In the genomic region with DNA sequence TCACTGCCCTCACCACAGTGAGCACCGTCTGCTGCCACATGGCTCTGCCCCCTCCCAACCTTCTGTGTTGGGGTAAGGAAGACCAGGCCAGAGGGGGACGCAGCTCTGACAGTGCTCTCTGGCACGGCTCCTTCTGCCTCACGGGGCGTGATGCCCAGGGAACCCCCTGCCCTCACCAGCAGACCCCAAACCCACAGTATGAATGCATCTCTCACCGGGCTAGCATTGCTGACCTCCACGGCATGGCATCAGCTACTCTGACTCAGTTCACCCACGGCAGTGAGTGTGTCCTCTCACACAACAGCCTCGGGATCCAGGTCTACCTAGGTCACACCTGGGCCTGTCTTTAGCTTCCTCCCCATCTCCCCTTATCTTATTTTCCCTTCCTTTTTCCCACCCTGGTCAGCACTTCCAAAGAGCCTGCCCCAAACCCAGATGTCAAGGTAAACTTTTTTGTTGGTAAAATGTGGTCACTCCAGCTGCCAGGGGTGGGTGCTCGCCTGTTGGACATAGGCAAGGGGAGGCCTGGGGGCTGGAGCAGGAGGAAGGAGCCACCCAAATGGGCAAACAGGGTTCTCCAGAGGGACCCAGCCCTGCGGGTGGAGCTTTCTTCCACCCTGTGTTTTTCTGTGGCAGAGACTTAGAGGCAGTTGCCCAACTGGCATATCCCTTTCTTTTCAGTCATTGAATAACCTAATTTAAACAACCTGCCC, we compare ENCODE assay signal across 22 cellular contexts. TPM values are rescaled to one million over a fixed set of nuclear protein-coding genes. Genes with fewer than 3 reads are reported as not detected.
DNase-seq lines count a peak whose midpoint lies in the region; ATAC-seq, FAIRE-seq and TF ChIP-seq lines count a peak whose summit lies in the region.
"Had no signal": no experiment of that assay in that cellular context is flagged by ENCODE, and none has a peak within 500 bp of the region (broad histone marks: within the 10 kb centered on the region; RNA-seq: fewer than 3 reads in every experiment).

No MANE protein-coding gene starts in this region.

- no peak overlapping the region for H4K8ac ChIP-seq in IMR-90 (ENCODE audit: low read depth in 2 of 2, low read length in 2 of 2)

- 0 out of 2 replicates have a peak overlapping the region, but pooled peaks have one; percentile 7 for H2AK5ac ChIP-seq in IMR-90 (ENCODE audit: low read depth, low read length)

- POLR2A ChIA-PET in IMR-90 (lab: Charles Lee; ENCODE audit: unreplicated experiment), result interaction anchor here (0.6 kb wide), 1 partner anchor 37 kb away, joined by 3 read pairs; no protein-coding TSS in a partner anchor

- H2BK120ac ChIP-seq in IMR-90 (ENCODE audit: low read depth, low read length), result no peak overlapping the region

- no peak overlapping the region for H4K5ac ChIP-seq in IMR-90 (ENCODE audit: low read depth, low read length)

- peak overlapping the region; percentile 47 for H2AFZ ChIP-seq in IMR-90 (replicated peaks; ENCODE audit: low read length, poor library complexity)
- H2AFZ ChIP-seq: GM23338 had no signal

- H4K20me1 ChIP-seq in IMR-90 (ENCODE audit: insufficient read depth, low read length), result no peaks in the 10 kb centered on the region

- H3K27ac Mint-ChIP-seq in CD14-positive monocyte, result no peak overlapping the region
- H3K27ac Mint-ChIP-seq: activated naive CD8-positive, alpha-beta T cell; CD8-positive, alpha-beta T cell; effector memory CD8-positive, alpha-beta T cell; GM23338 had no signal

- peaks cover 2% of the 10 kb centered on the region; the same call in 1 of the 2 replicates for H3K27me3 ChIP-seq in IMR-90 (ENCODE audit: control insufficient read depth, insufficient read depth, low read length)
- H3K27me3 ChIP-seq in sigmoid colon, result no peaks in the 10 kb centered on the region
- H3K27me3 ChIP-seq: neutrophil, SJCRH30 had no signal

- in situ Hi-C loops in IMR-90 (cut with MboI; ENCODE audit: low sequenced_read_pairs), result no loop called here

- dilution Hi-C loops in IMR-90 (cut with HindIII; ENCODE audit: low sequenced_read_pairs, unreplicated experiment), result no loop called here

- H3K36me3 Mint-ChIP-seq in CD14-positive monocyte, result no peaks in the 10 kb centered on the region
- H3K36me3 Mint-ChIP-seq: activated naive CD8-positive, alpha-beta T cell; CD8-positive, alpha-beta T cell had no signal

- peaks cover 0 to 4% (median 2%) of the 10 kb centered on the region in 7 donors for H3K9me3 Mint-ChIP-seq in CD14-positive monocyte
- H3K9me3 Mint-ChIP-seq: CD8-positive, alpha-beta T cell; effector memory CD8-positive, alpha-beta T cell had no signal

- no peaks in the 10 kb centered on the region for H3K79me1 ChIP-seq in IMR-90 (ENCODE audit: low read depth in 1 of 2, low read length in 2 of 2)

- H2BK15ac ChIP-seq in IMR-90 (ENCODE audit: low read depth, low read length), result no peak overlapping the region

- H3K23ac ChIP-seq in IMR-90 (ENCODE audit: low read depth, low read length), result no peak overlapping the region

- TF ChIP-seq POLR2A in IMR-90 (IDR thresholded peaks at IDR 0.05; ENCODE audit: low read depth, low read length) (no peak), sigmoid colon (IDR thresholded peaks at IDR 0.05) (no peak)

- no peak overlapping the region for H2BK5ac ChIP-seq in IMR-90 (ENCODE audit: low read depth, low read length, poor library complexity, severe bottlenecking)

- H2BK20ac ChIP-seq in IMR-90 (ENCODE audit: low read depth, low read length), result no peak overlapping the region

- no peak for TF ChIP-seq RAD21 in IMR-90 (IDR thresholded peaks at IDR 0.05; ENCODE audit: low read length)

- no peak overlapping the region for H3K14ac ChIP-seq in IMR-90 (replicated peaks; ENCODE audit: low read depth, low read length)

- TF ChIP-seq EP300 in sigmoid colon (IDR thresholded peaks at IDR 0.05), result no peak

- no peaks in the 10 kb centered on the region for H3K4me1 Mint-ChIP-seq in CD14-positive monocyte

- CTCF ChIA-PET in IMR-90 (lab: Yijun Ruan, JAX), result no interaction called here

- H3K4me3 ChIP-seq in IMR-90 (ENCODE audit: insufficient read depth, low read depth, low read length) (no peak overlapping the region), sigmoid colon (no peak overlapping the region)
- H3K4me3 ChIP-seq: GM23338, left ventricle myocardium inferior, mucosa of descending colon, SJCRH30 had no signal

- H3K27ac ChIP-seq in IMR-90 (ENCODE audit: insufficient read depth, low read length) (no peak overlapping the region), sigmoid colon (peak overlapping the region; percentile 75 to 82 (median 79))
- H3K27ac ChIP-seq: left ventricle myocardium inferior, neutrophil, SJCRH30 had no signal

- no peak overlapping the region for H2AK9ac ChIP-seq in IMR-90 (replicated peaks; ENCODE audit: low read depth, low read length, poor library complexity)

- TF ChIP-seq CTCF in CD14-positive monocyte (IDR thresholded peaks at IDR 0.05) (no peak), IMR-90 (conservative IDR thresholded peaks at IDR 0.05; ENCODE audit: low read depth, low read length) (no peak), sigmoid colon (IDR thresholded peaks at IDR 0.05) (no peak)

- no TSS peak for BruUV-seq in IMR-90 (replicated peaks; lab: Mats Ljungman, UMichigan)

- no peak overlapping the region for H4K91ac ChIP-seq in IMR-90 (ENCODE audit: insufficient read depth, low read depth, low read length)

- 78% methylated on average over 5 of the region's 11 CpGs; no CpG with 5 or more reads in 1 of the 2 experiments for WGBS in IMR-90 (ENCODE audit: extremely low coverage in 2 of 2, insufficient read length in 1 of 2), 2 experiments
- WGBS in sigmoid colon, 2 donors, result 86 to 88% methylated on average over 11 of the region's 11 CpGs

- H3K4me1 ChIP-seq in IMR-90 (ENCODE audit: control insufficient read depth, insufficient read depth, low read length) (no peaks in the 10 kb centered on the region), sigmoid colon (peaks cover 0 to 55% (median 40%) of the 10 kb centered on the region in 4 donors)
- H3K4me1 ChIP-seq: SJCRH30 had no signal

- no peak overlapping the region for H3K56ac ChIP-seq in IMR-90 (ENCODE audit: extremely low read depth, insufficient read depth, low read length)

- intact Hi-C loops in CD14-positive monocyte (cut with micrococcal nuclease) (no loop called here), IMR-90 (cut with micrococcal nuclease) (no loop called here), left colon (cut with DNase I, micrococcal nuclease) (no loop called here), sigmoid colon (cut with DNase I) (no loop called here)

- no peak overlapping the region for H3K9ac ChIP-seq in IMR-90 (ENCODE audit: low read depth, low read length)

- H3K4ac ChIP-seq in IMR-90 (ENCODE audit: low read depth, low read length), result no peak overlapping the region

- no peak for ATAC-seq in IMR-90 (ENCODE audit: low read depth)
- no peak for ATAC-seq in left colon
- ATAC-seq: CD8-positive, alpha-beta T cell; effector memory CD8-positive, alpha-beta T cell; GM23338; mucosa of descending colon had no signal

- FAIRE-seq in urothelium cell line (lab: Jason Lieb, UNC), result no peak

- H3K9me3 ChIP-seq in IMR-90 (ENCODE audit: control insufficient read depth, insufficient read depth, low read length), result no peaks in the 10 kb centered on the region
- H3K9me3 ChIP-seq in sigmoid colon, result no peaks in the 10 kb centered on the region
- H3K9me3 ChIP-seq: left ventricle myocardium inferior, mucosa of descending colon, neutrophil, SJCRH30 had no signal

- H3K4me3 Mint-ChIP-seq in CD14-positive monocyte, result no peak overlapping the region
- H3K4me3 Mint-ChIP-seq: activated naive CD8-positive, alpha-beta T cell; CD8-positive, alpha-beta T cell; effector memory CD8-positive, alpha-beta T cell; GM23338 had no signal

- no peak overlapping the region for H3K18ac ChIP-seq in IMR-90 (ENCODE audit: low read depth, low read length)

- H3K27me3 Mint-ChIP-seq in CD14-positive monocyte (ENCODE audit: low read depth in 3 of 3), result peaks cover 0 to 5% (median 2%) of the 10 kb centered on the region in 3 donors
- H3K27me3 Mint-ChIP-seq: activated naive CD8-positive, alpha-beta T cell had no signal

- DNase-seq in CD14-positive monocyte (ENCODE audit: low spot score) (peak; percentile 30), IMR-90 (no peak), left colon (peak; percentile 2 to 23), sigmoid colon (peak; percentile 54), urothelium cell line (ENCODE audit: low spot score) (no peak), DMS 273 treated with DMSO at 0.1 percent for 48 hours (lab: John Stamatoyannopoulos, UW) (no peak)
- DNase-seq in stimulated activated CD4-positive, alpha-beta T cell treated with anti-CD3 and anti-CD28 coated beads, Interleukin-15, amount 100 ng/mL, for 24 hours, result no peak
- DNase-seq: activated CD4-positive, alpha-beta T cell treated with anti-CD3 and anti-CD28 coated beads, Interleukin-2, amount 50 U/mL, for 1 hour; CD8-positive, alpha-beta T cell; DMS53; effector memory CD8-positive, alpha-beta T cell; left ventricle myocardium inferior; MM.1S; NCI-H1694; NCI-H774; SJCRH30; stimulated activated CD4-positive, alpha-beta T cell treated with anti-CD3 and anti-CD28 coated beads, Interleukin-12 subunit alpha, Interleukin-12 subunit beta, amount 100 ng/mL, for 4 hours; T-helper 1 cell had no signal

- H3K9me1 ChIP-seq in IMR-90 (ENCODE audit: insufficient read depth, low read length), result no peaks in the 10 kb centered on the region

- no peak overlapping the region for H3K4me2 ChIP-seq in IMR-90 (ENCODE audit: low read depth, low read length)
- H3K4me2 ChIP-seq: GM23338 had no signal

- H3K36me3 ChIP-seq in IMR-90 (ENCODE audit: control insufficient read depth, insufficient read depth, low read length), result no peaks in the 10 kb centered on the region
- no peaks in the 10 kb centered on the region for H3K36me3 ChIP-seq in sigmoid colon
- H3K36me3 ChIP-seq: left ventricle myocardium inferior, neutrophil, SJCRH30 had no signal

TF ChIP-seq in IMR-90, 13 proteins besides CTCF, POLR2A, EP300 and RAD21 (continues in another document):
- TF ChIP-seq NFE2L2 (IDR thresholded peaks at IDR 0.05; ENCODE audit: low read depth, low read length) (no peak), FOS (IDR thresholded peaks at IDR 0.05; ENCODE audit: low read depth, low read length) (no peak)

RNA-seq across cellular contexts. Expression of a gene that starts 4.4 kb away (rescaled TPM):
- polyA plus RNA-seq in CD14-positive monocyte, result not detected
- total RNA-seq in IMR-90 (2012; rRNA removed), result not detected in 2 replicates
- polyA plus RNA-seq in IMR-90 (2012; rRNA removed), result not detected in 2 replicates
- not detected in 2 replicates for polyA plus RNA-seq in IMR-90 (2012; cell fraction: cytosol; rRNA removed)
- polyA plus RNA-seq in IMR-90 (2012; cell fraction: nucleus; rRNA removed; ENCODE audit: low replicate concordance), result not detected in 2 replicates
- under 1 TPM; 0.08 to 0.09 TPM for total RNA-seq in left colon
- total RNA-seq in sigmoid colon, result not detected
- polyA plus RNA-seq in sigmoid colon, result under 1 TPM in 1 of 3 donors, not detected in 2; 0.15 TPM
- total RNA-seq: CD8-positive, alpha-beta T cell; GM23338; left ventricle myocardium inferior; SJCRH30 had no signal
- polyA plus RNA-seq: GM23338 had no signal

RNA-seq across cellular contexts. Expression of a gene that starts 29.8 kb away (rescaled TPM):
- not detected for polyA plus RNA-seq in CD14-positive monocyte
- total RNA-seq in IMR-90 (2012; rRNA removed), result not detected in 2 replicates
- polyA plus RNA-seq in IMR-90 (2012; rRNA removed), result not detected in 2 replicates
- not detected in 2 replicates for polyA plus RNA-seq in IMR-90 (2012; cell fraction: cytosol; rRNA removed)
- polyA plus RNA-seq in IMR-90 (2012; cell fraction: nucleus; rRNA removed; ENCODE audit: low replicate concordance), result not detected in 2 replicates
- not detected for total RNA-seq in left colon
- total RNA-seq in sigmoid colon, result not detected
- polyA plus RNA-seq in sigmoid colon, result not detected
- total RNA-seq: CD8-positive, alpha-beta T cell; GM23338; left ventricle myocardium inferior; mucosa of descending colon; SJCRH30 had no signal

Comparison
In these comparisons a context has a peak if more than half of its experiments do, and no peak if none do; other contexts are left out.
1. DNase-seq: peak in CD14-positive monocyte (single experiment), left colon (2 of 2) and sigmoid colon (single experiment); none in IMR-90 (single experiment), stimulated activated CD4-positive, alpha-beta T cell treated with anti-CD3 and anti-CD28 coated beads, Interleukin-15, amount 100 ng/mL, for 24 hours (single experiment), urothelium cell line (single experiment) and DMS 273 treated with DMSO at 0.1 percent for 48 hours (single experiment).